Comparison of ENCODE assay signal across 10 cellular contexts in genomic region chr17:57869599-57870282, GRCh38. TPM values are rescaled to one million over a fixed set of nuclear protein-coding genes. Genes with fewer than 3 reads are reported as not detected.
DNase-seq lines count a peak whose midpoint lies in the region; ATAC-seq and TF ChIP-seq lines count a peak whose summit lies in the region.
"Had no signal": no experiment of that assay in that cellular context is flagged by ENCODE, and none has a peak within 500 bp of the region (broad histone marks: within the 10 kb centered on the region; RNA-seq: fewer than 3 reads in every experiment).

No MANE protein-coding gene starts in this region.

- intact Hi-C loops in sciatic nerve (cut with DNase I) = loop anchor here (10.0 kb wide), 1 partner anchor 215 kb away; the partner anchor contains the start of gene DYNLL2
- intact Hi-C loops in lower leg skin (cut with DNase I; ENCODE audit: low total_unique reads) = no loop called here

- ATAC-seq in sciatic nerve (no peak), GM19395 (IDR thresholded peaks at IDR 0.05; ENCODE audit: unreplicated experiment) (no peak), HG02938 (IDR thresholded peaks at IDR 0.05; ENCODE audit: unreplicated experiment) (no peak)

- H3K4me3 ChIP-seq in cardiac fibroblast (replicated peaks in 1 of 2; ENCODE audit: low read depth in 2 of 2, low read length in 2 of 2) (no peak overlapping the region), mesodermal cell (ENCODE audit: extremely low read depth, insufficient read depth, low read length, poor library complexity, severe bottlenecking) (no peak overlapping the region), lower leg skin (ENCODE audit: low read depth, poor library complexity, severe bottlenecking) (no peak overlapping the region)

- H3K9me3 ChIP-seq in mesodermal cell (ENCODE audit: control insufficient read depth, low read length) = no peaks in the 10 kb centered on the region

- peaks cover 39% of the 10 kb centered on the region for H3K36me3 ChIP-seq in mesodermal cell (ENCODE audit: control insufficient read depth, insufficient read depth, low read length)

- TF ChIP-seq POLR2A in lower leg skin (IDR thresholded peaks at IDR 0.05) = no peak

- WGBS in mesodermal cell (ENCODE audit: insufficient coverage in 2 of 2), 2 experiments = 94 to 98% methylated on average over 9 of the region's 10 CpGs
- WGBS in lower leg skin, 2 donors = 88 to 91% methylated on average over 10 of the region's 10 CpGs

- DNase-seq in AG08395 (ENCODE audit: low spot score) (peak; percentile 84), LHCN-M2 (ENCODE audit: low read depth) (peak; percentile 90), cardiac fibroblast (ENCODE audit: low read depth in 2 of 2) (peak; percentile 67 to 78), sciatic nerve (ENCODE audit: low spot score) (no peak), lower leg skin (ENCODE audit: low spot score in 2 of 2) (no peak)
- DNase-seq: activated effector memory CD4-positive, alpha-beta T cell treated with anti-CD3 and anti-CD28 coated beads, Interleukin-2, amount 50 U/mL, for 16 hours; CD8-positive, alpha-beta memory T cell had no signal

- peaks cover 64% of the 10 kb centered on the region for H3K4me1 ChIP-seq in mesodermal cell (ENCODE audit: control insufficient read depth, insufficient read depth, low read length, poor library complexity, severe bottlenecking)

- TF ChIP-seq CTCF in cardiac fibroblast (IDR thresholded peaks at IDR 0.05; ENCODE audit: low read depth, low read length) (no peak), lower leg skin (IDR thresholded peaks at IDR 0.05) (no peak)

- peak overlapping the region; percentile 80 for H3K27ac ChIP-seq in mesodermal cell (ENCODE audit: low read depth, low read length, severe bottlenecking)

RNA-seq across cellular contexts. Expression of gene MRPS23, which starts 19.9 kb away (rescaled TPM):
- 29.9 and 32.1 TPM in 2 replicates for total RNA-seq in LHCN-M2 (2014; rRNA removed)
- polyA plus RNA-seq in LHCN-M2 (2012) = 57.8 TPM
- 38.1 TPM for polyA plus RNA-seq in mesodermal cell (2013, experiment 1 of 2)
- 36.0 TPM for polyA plus RNA-seq in mesodermal cell (2013, experiment 2 of 2)
- total RNA-seq in sciatic nerve = 27.1 TPM
- total RNA-seq in lower leg skin = 10 to 100 TPM; 12.2 to 17.8 (median 15.0) TPM

Comparison
In these comparisons a context has a peak if more than half of its experiments do, and no peak if none do; other contexts are left out.
1. DNase-seq: peak in AG08395 (single experiment), LHCN-M2 (single experiment) and cardiac fibroblast (2 of 2); none in sciatic nerve (single experiment) and lower leg skin (0 of 2).